23 cellular contexts compared by ENCODE assay signal in the genomic region with DNA sequence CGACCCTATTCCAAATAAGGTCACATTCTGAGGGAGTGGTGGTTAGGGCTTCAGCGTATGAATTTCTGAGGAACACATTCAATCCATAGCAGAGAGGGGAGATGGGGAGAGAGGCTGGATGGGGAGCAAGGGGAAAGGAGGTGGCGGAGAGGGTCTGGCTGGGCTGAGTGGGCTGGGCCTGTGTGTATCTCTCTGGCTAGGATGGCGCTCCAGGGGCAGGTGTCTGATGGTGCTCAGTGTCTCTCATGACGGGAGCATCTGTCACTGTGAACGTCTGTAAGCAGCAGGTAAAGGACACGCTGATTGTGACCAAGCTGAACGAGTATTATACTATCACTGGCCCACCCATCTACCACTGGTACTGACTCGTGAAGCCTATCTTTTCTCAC.
DNase-seq lines count a peak whose midpoint lies in the region; ATAC-seq and TF ChIP-seq lines count a peak whose summit lies in the region.
"Had no signal": no experiment of that assay in that cellular context is flagged by ENCODE, and none has a peak within 500 bp of the region (broad histone marks: within the 10 kb centered on the region; RNA-seq: fewer than 3 reads in every experiment).

No MANE protein-coding gene starts in this region.

- H3K4me1 Mint-ChIP-seq in Calu3 (ENCODE audit: low read depth, unreplicated experiment) = peaks cover 13% of the 10 kb centered on the region

- H3K27ac ChIP-seq in cardiac muscle cell (peak overlapping the region; percentile 68), right atrium auricular region (no peak overlapping the region), gastroesophageal sphincter (peak overlapping the region in 3 of 4 donors; percentile 17 to 62 (median 49)), rectal smooth muscle tissue (ENCODE audit: low read depth, low read length) (peak overlapping the region; percentile 68), aorta (ENCODE audit: low read depth in 1 of 2, low read length in 2 of 2) (no peak overlapping the region)
- H3K27ac ChIP-seq: uterus had no signal

- no peaks in the 10 kb centered on the region for H3K9me3 ChIP-seq in cardiac muscle cell (ENCODE audit: low read depth)
- no peaks in the 10 kb centered on the region for H3K9me3 ChIP-seq in right atrium auricular region
- H3K9me3 ChIP-seq in gastroesophageal sphincter = no peaks in the 10 kb centered on the region
- no peaks in the 10 kb centered on the region for H3K9me3 ChIP-seq in aorta (ENCODE audit: control insufficient read depth, low read length)
- H3K9me3 ChIP-seq: uterus had no signal

- H3K36me3 ChIP-seq in cardiac muscle cell (no peaks in the 10 kb centered on the region), right atrium auricular region (no peaks in the 10 kb centered on the region), gastroesophageal sphincter (no peaks in the 10 kb centered on the region), rectal smooth muscle tissue (ENCODE audit: control insufficient read depth, insufficient read depth, low read length) (no peaks in the 10 kb centered on the region), aorta (ENCODE audit: control insufficient read depth in 1 of 2, insufficient read depth in 2 of 2, low read length in 1 of 2) (no peaks in the 10 kb centered on the region)
- H3K36me3 ChIP-seq: uterus had no signal

- no peak for TF ChIP-seq EP300 in gastroesophageal sphincter (IDR thresholded peaks at IDR 0.05)

- H3K4me1 ChIP-seq in cardiac muscle cell (ENCODE audit: low read depth) (peaks cover 21% of the 10 kb centered on the region), right atrium auricular region (peaks cover 0 to 7% of the 10 kb centered on the region in 2 donors), gastroesophageal sphincter (peaks cover 0 to 16% (median 4%) of the 10 kb centered on the region in 3 donors), rectal smooth muscle tissue (ENCODE audit: control insufficient read depth, insufficient read depth, low read length) (peaks cover 15% of the 10 kb centered on the region), aorta (ENCODE audit: control insufficient read depth in 1 of 2, insufficient read depth in 2 of 2, low read length in 2 of 2) (no peaks in the 10 kb centered on the region)
- H3K4me1 ChIP-seq: uterus had no signal

- TF ChIP-seq CTCF in cardiac muscle cell (IDR thresholded peaks at IDR 0.05; ENCODE audit: low read depth, low read length) (no peak), right atrium auricular region (IDR thresholded peaks at IDR 0.05) (no peak), gastroesophageal sphincter (IDR thresholded peaks at IDR 0.05) (no peak), Calu3 (IDR thresholded peaks at IDR 0.05; ENCODE audit: unreplicated experiment) (no peak)

- CTCF ChIA-PET in Calu3 (lab: Charles Lee) = no interaction called here

- no peak for ATAC-seq in gastroesophageal sphincter
- peak; percentile 3 for ATAC-seq in aorta (ENCODE audit: low FRiP score)
- ATAC-seq: activated naive CD4-positive, alpha-beta T cell treated with anti-CD3 and anti-CD28 coated beads, Interleukin-2, amount 50 U/mL, for 72 hours; CD8-positive, alpha-beta T cell; left lobe of liver had no signal

- no peak overlapping the region for H3K9ac ChIP-seq in rectal smooth muscle tissue (ENCODE audit: low read length)

- 64 to 72% methylated on average over 5 to 9 of the region's 9 CpGs for WGBS in gastroesophageal sphincter (ENCODE audit: low coverage in 1 of 2), 2 donors
- 84 to 87% methylated on average over 9 of the region's 9 CpGs for WGBS in aorta, 2 donors

- BruUV-seq in Calu3 (replicated peaks; lab: Mats Ljungman, UMichigan) = no TSS peak

- H3K4me3 Mint-ChIP-seq in Calu3 (ENCODE audit: low read depth, unreplicated experiment) = no peak overlapping the region
- H3K4me3 Mint-ChIP-seq: activated CD4-positive, alpha-beta memory T cell treated with anti-CD3 and anti-CD28 coated beads for 36 hours; CD8-positive, alpha-beta T cell; HFFc6; naive B cell had no signal

- no peak for DNase-seq in cardiac muscle cell (ENCODE audit: low read depth in 1 of 2, low spot score in 1 of 2)
- no peak for DNase-seq in right atrium auricular region (ENCODE audit: low spot score)
- DNase-seq in aorta = no peak
- DNase-seq in Calu3 = no peak
- DNase-seq in HuH-7 (ENCODE audit: low spot score) = no peak
- DNase-seq in NCI-H2196 treated with DMSO at 0.1 percent for 48 hours (lab: John Stamatoyannopoulos, UW; ENCODE audit: unreplicated experiment) = no peak
- DNase-seq: activated CD4-positive, alpha-beta memory T cell treated with anti-CD3 and anti-CD28 coated beads for 36 hours; caudate nucleus; CD8-positive, alpha-beta T cell; DMS 273 treated with DMSO at 0.1 percent for 48 hours; foreskin melanocyte; GOT3; HFFc6; naive B cell; NCI-H1436; NCI-H2107; NCI-H526 treated with DMSO at 0.1 percent for 48 hours; SIG-M5 had no signal

- intact Hi-C loops in aorta (cut with DNase I) (no loop called here), Calu3 (cut with micrococcal nuclease; ENCODE audit: unreplicated experiment) (no loop called here)

- H3K27me3 ChIP-seq in cardiac muscle cell (no peaks in the 10 kb centered on the region), right atrium auricular region (no peaks in the 10 kb centered on the region), gastroesophageal sphincter (no peaks in the 10 kb centered on the region), rectal smooth muscle tissue (ENCODE audit: control insufficient read depth, insufficient read depth, low read length) (no peaks in the 10 kb centered on the region), aorta (ENCODE audit: control insufficient read depth in 1 of 2, insufficient read depth in 2 of 2, low read length in 1 of 2) (no peaks in the 10 kb centered on the region)
- H3K27me3 ChIP-seq: uterus had no signal

- H3K27ac Mint-ChIP-seq in Calu3 (ENCODE audit: unreplicated experiment) = no peak overlapping the region
- H3K27ac Mint-ChIP-seq: activated CD4-positive, alpha-beta memory T cell treated with anti-CD3 and anti-CD28 coated beads for 36 hours; activated naive CD4-positive, alpha-beta T cell treated with anti-CD3 and anti-CD28 coated beads, Interleukin-2, amount 50 U/mL, for 72 hours; CD8-positive, alpha-beta T cell; HFFc6; naive B cell had no signal

- no peak for TF ChIP-seq POLR2A in gastroesophageal sphincter (IDR thresholded peaks at IDR 0.05)

- no peaks in the 10 kb centered on the region for H3K9me3 Mint-ChIP-seq in Calu3 (ENCODE audit: low read depth, unreplicated experiment)
- H3K9me3 Mint-ChIP-seq: activated CD4-positive, alpha-beta memory T cell treated with anti-CD3 and anti-CD28 coated beads for 36 hours; activated naive CD4-positive, alpha-beta T cell treated with anti-CD3 and anti-CD28 coated beads, Interleukin-2, amount 50 U/mL, for 72 hours; CD8-positive, alpha-beta T cell; HFFc6; naive B cell had no signal

- no peaks in the 10 kb centered on the region for H3K27me3 Mint-ChIP-seq in Calu3 (ENCODE audit: unreplicated experiment)
- H3K27me3 Mint-ChIP-seq: activated CD4-positive, alpha-beta memory T cell treated with anti-CD3 and anti-CD28 coated beads for 36 hours; naive B cell had no signal

- peaks cover 3% of the 10 kb centered on the region for H3K36me3 Mint-ChIP-seq in Calu3 (ENCODE audit: insufficient read depth, unreplicated experiment)
- H3K36me3 Mint-ChIP-seq: activated CD4-positive, alpha-beta memory T cell treated with anti-CD3 and anti-CD28 coated beads for 36 hours; activated naive CD4-positive, alpha-beta T cell treated with anti-CD3 and anti-CD28 coated beads, Interleukin-2, amount 50 U/mL, for 72 hours; CD8-positive, alpha-beta T cell; naive B cell had no signal

- no peak overlapping the region for H3K4me3 ChIP-seq in cardiac muscle cell
- no peak overlapping the region for H3K4me3 ChIP-seq in right atrium auricular region
- H3K4me3 ChIP-seq in gastroesophageal sphincter = no peak overlapping the region
- H3K4me3 ChIP-seq in rectal smooth muscle tissue (ENCODE audit: low read length) = no peak overlapping the region
- H3K4me3 ChIP-seq in aorta (ENCODE audit: low read length in 2 of 2) = no peak overlapping the region
- H3K4me3 ChIP-seq: uterus had no signal

Comparison
In these comparisons a context has a peak if more than half of its experiments do, and no peak if none do; other contexts are left out.
1. H3K27ac ChIP-seq: peak in cardiac muscle cell (single experiment), gastroesophageal sphincter (3 of 4) and rectal smooth muscle tissue (single experiment); none in right atrium auricular region (0 of 2) and aorta (0 of 2).